In the genomic region with DNA sequence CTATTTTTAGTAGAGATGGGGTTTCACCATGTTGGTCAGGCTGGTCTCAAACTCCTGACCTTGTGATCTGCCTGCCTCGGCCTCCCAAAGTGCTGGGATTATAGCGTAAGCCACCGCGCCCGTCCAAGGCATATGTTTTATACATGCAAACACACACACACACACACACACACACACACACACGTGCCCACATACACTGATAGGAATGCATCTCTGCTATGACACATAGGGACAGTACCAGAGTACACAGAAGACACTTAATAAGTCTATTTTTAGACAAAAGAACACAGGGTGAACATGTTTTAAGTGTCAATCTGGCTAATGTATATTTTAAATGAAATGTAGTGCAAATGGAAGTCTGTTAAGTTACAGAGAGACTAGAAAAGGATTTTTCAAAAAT, we compare ENCODE assay signal across 18 cellular contexts. TPM values are rescaled to one million over a fixed set of nuclear protein-coding genes. Genes with fewer than 3 reads are reported as not detected.
DNase-seq lines count a peak whose midpoint lies in the region; ATAC-seq and TF ChIP-seq lines count a peak whose summit lies in the region.
"Had no signal": no experiment of that assay in that cellular context is flagged by ENCODE, and none has a peak within 500 bp of the region (broad histone marks: within the 10 kb centered on the region; RNA-seq: fewer than 3 reads in every experiment).

No MANE protein-coding gene starts in this region.

- no peak overlapping the region for H2BK12ac ChIP-seq in mesenchymal stem cell (ENCODE audit: low read length in 2 of 2)

- H3K4me1 ChIP-seq in mesenchymal stem cell (ENCODE audit: control insufficient read depth, insufficient read depth, low read depth, low read length) (no peaks in the 10 kb centered on the region), transverse colon (peaks cover 0 to 68% (median 16%) of the 10 kb centered on the region in 4 donors)
- H3K4me1 ChIP-seq: BLaER1 had no signal

- POLR2A ChIA-PET in activated CD8-positive, alpha-beta T cell treated with anti-CD3 and anti-CD28 coated beads for 36 hours (lab: Charles Lee), result no interaction called here
- POLR2A ChIA-PET in activated CD8-positive, alpha-beta T cell treated with anti-CD3 and anti-CD28 coated beads, Interleukin-2, amount 10 ng/mL, durations not matched to agents 7 days and 5 days (lab: Charles Lee), result interaction anchor here (0.8 kb wide), 1 partner anchor 68 kb away, joined by 3 read pairs; no protein-coding TSS in a partner anchor

- intact Hi-C loops in activated CD8-positive, alpha-beta T cell treated with anti-CD3 and anti-CD28 coated beads for 36 hours (cut with micrococcal nuclease), result no loop called here
- intact Hi-C loops in transverse colon (cut with DNase I; ENCODE audit: low total_unique reads), result no loop called here
- intact Hi-C loops in activated T-helper 2 cell treated with anti-CD3 and anti-CD28 coated beads, Interferon-gamma antibody, Interleukin-2, Interleukin-4, amounts not matched to agents 10 μg/mL and 5 μg/mL and 100 μg/mL, durations not matched to agents 14 hours and 24 hours and 36 hours (cut with micrococcal nuclease), result no loop called here

- no peak overlapping the region for H3K4me3 Mint-ChIP-seq in activated CD8-positive, alpha-beta T cell treated with anti-CD3 and anti-CD28 coated beads for 36 hours
- H3K4me3 Mint-ChIP-seq in activated CD8-positive, alpha-beta T cell treated with anti-CD3 and anti-CD28 coated beads, Interleukin-2, amount 10 ng/mL, durations not matched to agents 7 days and 5 days, result no peak overlapping the region
- H3K4me3 Mint-ChIP-seq in activated T-helper 2 cell treated with anti-CD3 and anti-CD28 coated beads, Interferon-gamma antibody, Interleukin-2, Interleukin-4, amounts not matched to agents 10 μg/mL and 5 μg/mL and 100 μg/mL, durations not matched to agents 14 hours and 24 hours and 36 hours (ENCODE audit: low read depth), result no peak overlapping the region
- H3K4me3 Mint-ChIP-seq: B cell; CD14-positive monocyte; CD4-positive, alpha-beta T cell; CD8-positive, alpha-beta memory T cell had no signal

- no peak overlapping the region for H4K91ac ChIP-seq in mesenchymal stem cell (ENCODE audit: low read length)

- H3K4me3 ChIP-seq in mesenchymal stem cell (ENCODE audit: insufficient read depth in 1 of 2, low read depth in 1 of 2, low read length in 2 of 2) (no peak overlapping the region), transverse colon (no peak overlapping the region)
- H3K4me3 ChIP-seq: BLaER1, GM23248 had no signal

- no peak overlapping the region for H2AK5ac ChIP-seq in mesenchymal stem cell (ENCODE audit: low read length, severe bottlenecking)

- H3K14ac ChIP-seq in mesenchymal stem cell (ENCODE audit: low read length in 2 of 2), result no peak overlapping the region

- H3K27me3 Mint-ChIP-seq in activated CD8-positive, alpha-beta T cell treated with anti-CD3 and anti-CD28 coated beads for 36 hours, result no peaks in the 10 kb centered on the region
- H3K27me3 Mint-ChIP-seq in activated CD8-positive, alpha-beta T cell treated with anti-CD3 and anti-CD28 coated beads, Interleukin-2, amount 10 ng/mL, durations not matched to agents 7 days and 5 days (ENCODE audit: low read depth), result no peaks in the 10 kb centered on the region
- peaks cover 6% of the 10 kb centered on the region for H3K27me3 Mint-ChIP-seq in activated T-helper 2 cell treated with anti-CD3 and anti-CD28 coated beads, Interferon-gamma antibody, Interleukin-2, Interleukin-4, amounts not matched to agents 10 μg/mL and 5 μg/mL and 100 μg/mL, durations not matched to agents 14 hours and 24 hours and 36 hours (ENCODE audit: low read depth)
- H3K27me3 Mint-ChIP-seq: B cell had no signal

- H2BK120ac ChIP-seq in mesenchymal stem cell (ENCODE audit: low read depth, low read length), result no peak overlapping the region

- TF ChIP-seq POLR2A in transverse colon (IDR thresholded peaks at IDR 0.05), result no peak

- TF ChIP-seq CTCF in activated CD8-positive, alpha-beta T cell treated with anti-CD3 and anti-CD28 coated beads for 36 hours (IDR thresholded peaks at IDR 0.05), result no peak
- TF ChIP-seq CTCF in transverse colon (IDR thresholded peaks at IDR 0.05), result no peak

- H3K9ac ChIP-seq in mesenchymal stem cell (ENCODE audit: low read length), result no peak overlapping the region
- H3K9ac ChIP-seq: BLaER1, GM23248 had no signal

- H3K27ac Mint-ChIP-seq in activated CD8-positive, alpha-beta T cell treated with anti-CD3 and anti-CD28 coated beads for 36 hours, result no peak overlapping the region
- no peak overlapping the region for H3K27ac Mint-ChIP-seq in activated CD8-positive, alpha-beta T cell treated with anti-CD3 and anti-CD28 coated beads, Interleukin-2, amount 10 ng/mL, durations not matched to agents 7 days and 5 days
- H3K27ac Mint-ChIP-seq in activated T-helper 2 cell treated with anti-CD3 and anti-CD28 coated beads, Interferon-gamma antibody, Interleukin-2, Interleukin-4, amounts not matched to agents 10 μg/mL and 5 μg/mL and 100 μg/mL, durations not matched to agents 14 hours and 24 hours and 36 hours, result no peak overlapping the region
- H3K27ac Mint-ChIP-seq: B cell; CD14-positive monocyte; CD4-positive, alpha-beta T cell; CD8-positive, alpha-beta memory T cell had no signal

- no peak for TF ChIP-seq EP300 in transverse colon (IDR thresholded peaks at IDR 0.05; ENCODE audit: low read depth)

- CTCF ChIA-PET in activated CD8-positive, alpha-beta T cell treated with anti-CD3 and anti-CD28 coated beads for 36 hours (lab: Charles Lee), result no interaction called here
- CTCF ChIA-PET in activated CD8-positive, alpha-beta T cell treated with anti-CD3 and anti-CD28 coated beads, Interleukin-2, amount 10 ng/mL, durations not matched to agents 7 days and 5 days (lab: Charles Lee), result interaction anchor here (0.6 kb wide), 2 partner anchors 44 to 183 kb away, joined by 3 read pairs; no protein-coding TSS in a partner anchor

- H2AFZ ChIP-seq in mesenchymal stem cell (ENCODE audit: low read depth, low read length), result no peak overlapping the region
- H2AFZ ChIP-seq: GM23248 had no signal

- no peak overlapping the region for H2BK5ac ChIP-seq in mesenchymal stem cell (ENCODE audit: low read depth, low read length, poor library complexity, severe bottlenecking)

- in situ Hi-C loops in transverse colon (cut with MboI; ENCODE audit: low pct_ligation_motif_present in 1 of 4, low pct_unique_long_range_greater_than_20kb in 1 of 4, low sequenced_read_pairs in 3 of 4), result no loop called here

- WGBS in mesenchymal stem cell, result 91% methylated on average over 5 of the region's 6 CpGs
- WGBS in transverse colon (ENCODE audit: low coverage in 1 of 2), 2 donors, result 74 to 89% methylated on average over 4 to 6 of the region's 6 CpGs

- no peak overlapping the region for H3K4ac ChIP-seq in mesenchymal stem cell (ENCODE audit: low read depth in 1 of 2, low read length in 2 of 2)

- no peaks in the 10 kb centered on the region for H3K9me3 Mint-ChIP-seq in activated CD8-positive, alpha-beta T cell treated with anti-CD3 and anti-CD28 coated beads for 36 hours
- H3K9me3 Mint-ChIP-seq in activated CD8-positive, alpha-beta T cell treated with anti-CD3 and anti-CD28 coated beads, Interleukin-2, amount 10 ng/mL, durations not matched to agents 7 days and 5 days (ENCODE audit: insufficient read depth), result no peaks in the 10 kb centered on the region
- H3K9me3 Mint-ChIP-seq in activated T-helper 2 cell treated with anti-CD3 and anti-CD28 coated beads, Interferon-gamma antibody, Interleukin-2, Interleukin-4, amounts not matched to agents 10 μg/mL and 5 μg/mL and 100 μg/mL, durations not matched to agents 14 hours and 24 hours and 36 hours, result peaks cover 5% of the 10 kb centered on the region

- no peak overlapping the region for H3K4me2 ChIP-seq in mesenchymal stem cell (ENCODE audit: low read length, poor library complexity, severe bottlenecking)
- H3K4me2 ChIP-seq: BLaER1 had no signal

- H3K4me1 Mint-ChIP-seq in activated CD8-positive, alpha-beta T cell treated with anti-CD3 and anti-CD28 coated beads for 36 hours (ENCODE audit: low read depth), result no peaks in the 10 kb centered on the region
- no peaks in the 10 kb centered on the region for H3K4me1 Mint-ChIP-seq in activated CD8-positive, alpha-beta T cell treated with anti-CD3 and anti-CD28 coated beads, Interleukin-2, amount 10 ng/mL, durations not matched to agents 7 days and 5 days (ENCODE audit: low read depth)
- no peaks in the 10 kb centered on the region for H3K4me1 Mint-ChIP-seq in activated T-helper 2 cell treated with anti-CD3 and anti-CD28 coated beads, Interferon-gamma antibody, Interleukin-2, Interleukin-4, amounts not matched to agents 10 μg/mL and 5 μg/mL and 100 μg/mL, durations not matched to agents 14 hours and 24 hours and 36 hours (ENCODE audit: low read depth)
- H3K4me1 Mint-ChIP-seq: B cell; CD14-positive monocyte; CD8-positive, alpha-beta memory T cell had no signal

- H2BK15ac ChIP-seq in mesenchymal stem cell (ENCODE audit: low read depth, poor library complexity, severe bottlenecking), result no peak overlapping the region

- no peak for ATAC-seq in activated CD8-positive, alpha-beta T cell treated with anti-CD3 and anti-CD28 coated beads for 36 hours
- ATAC-seq in activated CD8-positive, alpha-beta T cell treated with anti-CD3 and anti-CD28 coated beads, Interleukin-2, amount 10 ng/mL, durations not matched to agents 7 days and 5 days, result no peak

- H3K36me3 ChIP-seq in mesenchymal stem cell (ENCODE audit: control insufficient read depth in 1 of 2, insufficient read depth in 2 of 2, low read depth in 1 of 2, low read length in 2 of 2), result no peaks in the 10 kb centered on the region
- H3K36me3 ChIP-seq in transverse colon, result no peaks in the 10 kb centered on the region

- H3K36me3 Mint-ChIP-seq in activated CD8-positive, alpha-beta T cell treated with anti-CD3 and anti-CD28 coated beads for 36 hours (ENCODE audit: low read depth), result no peaks in the 10 kb centered on the region
- no peaks in the 10 kb centered on the region for H3K36me3 Mint-ChIP-seq in activated CD8-positive, alpha-beta T cell treated with anti-CD3 and anti-CD28 coated beads, Interleukin-2, amount 10 ng/mL, durations not matched to agents 7 days and 5 days (ENCODE audit: low read depth)
- no peaks in the 10 kb centered on the region for H3K36me3 Mint-ChIP-seq in activated T-helper 2 cell treated with anti-CD3 and anti-CD28 coated beads, Interferon-gamma antibody, Interleukin-2, Interleukin-4, amounts not matched to agents 10 μg/mL and 5 μg/mL and 100 μg/mL, durations not matched to agents 14 hours and 24 hours and 36 hours (ENCODE audit: low read depth)
- H3K36me3 Mint-ChIP-seq: CD14-positive monocyte had no signal

- H3K18ac ChIP-seq in mesenchymal stem cell (ENCODE audit: low read depth in 1 of 2, low read length in 2 of 2), result peak overlapping the region in 1 of 2 experiments; percentile 34

- H3K9me3 ChIP-seq in mesenchymal stem cell (ENCODE audit: control insufficient read depth, low read length), result no peaks in the 10 kb centered on the region
- no peaks in the 10 kb centered on the region for H3K9me3 ChIP-seq in transverse colon
- H3K9me3 ChIP-seq: BLaER1 had no signal

- no peak overlapping the region for H3K23ac ChIP-seq in mesenchymal stem cell (ENCODE audit: low read length in 2 of 2)

- H3K27ac ChIP-seq in mesenchymal stem cell (ENCODE audit: low read length, poor library complexity, severe bottlenecking) (no peak overlapping the region), transverse colon (peak overlapping the region in 3 of 4 donors; percentile 84 to 90 (median 87))
- H3K27ac ChIP-seq: BLaER1, GM23248 had no signal

- H3K27me3 ChIP-seq in mesenchymal stem cell (ENCODE audit: control insufficient read depth in 1 of 2, insufficient read depth in 1 of 2, low read length in 2 of 2) (no peaks in the 10 kb centered on the region), transverse colon (no peaks in the 10 kb centered on the region)
- H3K27me3 ChIP-seq: BLaER1 had no signal

- no peaks in the 10 kb centered on the region for H3K79me1 ChIP-seq in mesenchymal stem cell (replicated peaks; ENCODE audit: low read length, poor library complexity, severe bottlenecking)

- peak; percentile 13 for DNase-seq in activated CD8-positive, alpha-beta T cell treated with anti-CD3 and anti-CD28 coated beads for 36 hours
- DNase-seq in activated CD8-positive, alpha-beta T cell treated with anti-CD3 and anti-CD28 coated beads, Interleukin-2, amount 10 ng/mL, durations not matched to agents 7 days and 5 days, result no peak
- DNase-seq in EH (ENCODE audit: low read depth) (peak; percentile 4), mesenchymal stem cell (peak; percentile 20), transverse colon (no peak), DMS79 treated with DMSO at 0.1 percent for 48 hours (lab: John Stamatoyannopoulos, UW) (no peak)
- no peak for DNase-seq in stimulated activated CD4-positive, alpha-beta T cell treated with anti-CD3 and anti-CD28 coated beads, Interleukin-4, amount 100 ng/mL, for 24 hours
- no peak for DNase-seq in activated T-helper 2 cell treated with anti-CD3 and anti-CD28 coated beads, Interferon-gamma antibody, Interleukin-2, Interleukin-4, amounts not matched to agents 10 μg/mL and 5 μg/mL and 100 μg/mL, durations not matched to agents 14 hours and 24 hours and 36 hours (ENCODE audit: low spot score)
- DNase-seq: Calu3; CD4-positive, alpha-beta T cell; CD8-positive, alpha-beta memory T cell; DMS79; GM23248; H7; HCEC 1CT had no signal

- H4K8ac ChIP-seq in mesenchymal stem cell (ENCODE audit: low read length), result no peak overlapping the region

RNA-seq across cellular contexts. Expression of a gene that starts 10.7 kb away (rescaled TPM):
- total RNA-seq in activated CD8-positive, alpha-beta T cell treated with anti-CD3 and anti-CD28 coated beads for 36 hours, result 10 to 100 TPM; 10.3 to 10.8 TPM
- 1 to 10 TPM; 8.7 to 9.9 TPM for total RNA-seq in activated CD8-positive, alpha-beta T cell treated with anti-CD3 and anti-CD28 coated beads, Interleukin-2, amount 10 ng/mL, durations not matched to agents 7 days and 5 days
- 16.0 TPM for polyA plus RNA-seq in mesenchymal stem cell (2013, experiment 1 of 2)
- 15.8 TPM for polyA plus RNA-seq in mesenchymal stem cell (2013, experiment 2 of 2)
- 100 to 1,000 TPM in 2 of 4 donors, 10 to 100 TPM in 2; 47.0 to 114 (median 103) TPM for total RNA-seq in transverse colon
- total RNA-seq in activated T-helper 2 cell treated with anti-CD3 and anti-CD28 coated beads, Interferon-gamma antibody, Interleukin-2, Interleukin-4, amounts not matched to agents 10 μg/mL and 5 μg/mL and 100 μg/mL, durations not matched to agents 14 hours and 24 hours and 36 hours, result 12.4 and 12.7 TPM in 2 replicates

Comparison
In these comparisons a context has a peak if more than half of its experiments do, and no peak if none do; other contexts are left out.
1. DNase-seq: peak in activated CD8-positive, alpha-beta T cell treated with anti-CD3 and anti-CD28 coated beads for 36 hours (single experiment), EH (single experiment) and mesenchymal stem cell (single experiment); none in activated CD8-positive, alpha-beta T cell treated with anti-CD3 and anti-CD28 coated beads, Interleukin-2, amount 10 ng/mL, durations not matched to agents 7 days and 5 days (single experiment), transverse colon (single experiment), DMS79 treated with DMSO at 0.1 percent for 48 hours (single experiment), stimulated activated CD4-positive, alpha-beta T cell treated with anti-CD3 and anti-CD28 coated beads, Interleukin-4, amount 100 ng/mL, for 24 hours (single experiment) and activated T-helper 2 cell treated with anti-CD3 and anti-CD28 coated beads, Interferon-gamma antibody, Interleukin-2, Interleukin-4, amounts not matched to agents 10 μg/mL and 5 μg/mL and 100 μg/mL, durations not matched to agents 14 hours and 24 hours and 36 hours (single experiment).